ENCODE assay signal across 11 cellular contexts in the genomic region with DNA sequence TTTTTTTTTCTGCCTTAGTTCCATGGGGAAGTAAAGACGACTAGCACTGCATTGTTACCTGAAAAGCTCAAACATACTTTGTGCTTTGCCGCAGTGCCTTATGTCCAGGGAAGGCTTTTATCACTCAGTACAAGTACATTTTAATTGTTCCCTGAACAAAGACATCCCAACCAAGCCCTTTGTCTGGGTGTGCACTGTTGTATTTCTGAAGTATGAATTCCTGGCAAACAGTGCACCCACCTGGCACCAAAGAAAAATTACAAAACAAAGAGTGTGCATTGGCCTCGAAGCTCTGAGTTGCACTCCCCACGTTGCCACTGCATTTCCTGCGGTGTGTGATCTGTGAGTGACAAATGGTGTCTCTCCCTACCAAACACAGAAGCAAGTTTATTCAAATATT.
DNase-seq lines count a peak whose midpoint lies in the region; ATAC-seq, FAIRE-seq and TF ChIP-seq lines count a peak whose summit lies in the region.
"Had no signal": no experiment of that assay in that cellular context is flagged by ENCODE, and none has a peak within 500 bp of the region (broad histone marks: within the 10 kb centered on the region; RNA-seq: fewer than 3 reads in every experiment).

No MANE protein-coding gene starts in this region.

- H3K79me2 ChIP-seq in keratinocyte (ENCODE audit: control insufficient read depth, insufficient read depth, low read length) = no peaks in the 10 kb centered on the region

- H3K4me1 Mint-ChIP-seq in activated CD4-positive, alpha-beta T cell treated with anti-CD3 and anti-CD28 coated beads, Interleukin-2, amount 10 ng/mL, durations not matched to agents 24 days and 14 days = no peaks in the 10 kb centered on the region

- no peak for ATAC-seq in HG03175 (IDR thresholded peaks at IDR 0.05; ENCODE audit: unreplicated experiment)

- H3K27me3 ChIP-seq in SJCRH30 = no peaks in the 10 kb centered on the region
- H3K27me3 ChIP-seq in keratinocyte (ENCODE audit: control insufficient read depth, extremely low read depth, insufficient read depth, low read length) = no peaks in the 10 kb centered on the region

- H3K4me1 ChIP-seq in SJCRH30 (no peaks in the 10 kb centered on the region), keratinocyte (ENCODE audit: control insufficient read depth, extremely low read depth, insufficient read depth, low read length) (no peaks in the 10 kb centered on the region)

- H3K4me3 ChIP-seq in SJCRH30 (no peak overlapping the region), keratinocyte (ENCODE audit: control insufficient read depth in 2 of 3, extremely low read depth in 1 of 3, insufficient read depth in 2 of 3, low read depth in 1 of 3, low read length in 3 of 3) (no peak overlapping the region)
- H3K4me3 ChIP-seq: lung had no signal

- H3K9me1 ChIP-seq in keratinocyte (ENCODE audit: control insufficient read depth, extremely low read depth, insufficient read depth, low read length) = no peaks in the 10 kb centered on the region

- dilution Hi-C loops in keratinocyte (cut with MboI; ENCODE audit: extremely low pct_ligation_motif_present, low sequenced_read_pairs) = no loop called here

- TF ChIP-seq CTCF in keratinocyte (optimal IDR thresholded peaks at IDR 0.05 in 1 of 3, IDR thresholded peaks at IDR 0.05 in 1 of 3, conservative IDR thresholded peaks at IDR 0.05 in 1 of 3; ENCODE audit: extremely low read depth in 1 of 3, insufficient read depth in 2 of 3, low read length in 3 of 3) (peak; percentile 26 to 70 (median 46)), GM20000 (IDR thresholded peaks at IDR 0.05; ENCODE audit: extremely low read depth, missing control alignments) (no peak)

- no peak overlapping the region for H3K9ac ChIP-seq in keratinocyte (ENCODE audit: control insufficient read depth, extremely low read depth, insufficient read depth, low read length)

- no peaks in the 10 kb centered on the region for H3K9me3 ChIP-seq in SJCRH30 (replicated peaks)
- H3K9me3 ChIP-seq in keratinocyte (ENCODE audit: control insufficient read depth, low read depth, low read length) = no peaks in the 10 kb centered on the region

- intact Hi-C loops in activated CD4-positive, alpha-beta T cell treated with anti-CD3 and anti-CD28 coated beads, Interleukin-2, amount 10 ng/mL, durations not matched to agents 24 days and 14 days (cut with micrococcal nuclease) = no loop called here

- DNase-seq in D341Med (ENCODE audit: low spot score) (peak; percentile 76), NCI-H1436 treated with DMSO at 0.1 percent for 48 hours (lab: John Stamatoyannopoulos, UW) (peak; percentile 84), SJCRH30 (peak; percentile 12 to 46), keratinocyte (ENCODE audit: low read depth, low spot score) (no peak), GM20000 (ENCODE audit: low spot score) (no peak)
- no peak for DNase-seq in activated CD4-positive, alpha-beta T cell treated with anti-CD3 and anti-CD28 coated beads, Interleukin-2, amount 10 ng/mL, durations not matched to agents 24 days and 14 days
- DNase-seq in activated CD4-positive, CD25-positive, alpha-beta regulatory T cell treated with anti-CD3 and anti-CD28 coated beads, Interleukin-2, amount 50 U/mL, for 72 hours = no peak
- DNase-seq: stimulated activated CD4-positive, alpha-beta T cell treated with anti-CD3 and anti-CD28 coated beads, Interleukin-1b, Interleukin-23, amount 100 ng/mL, for 48 hours had no signal

- H3K9me3 Mint-ChIP-seq in activated CD4-positive, alpha-beta T cell treated with anti-CD3 and anti-CD28 coated beads, Interleukin-2, amount 10 ng/mL, durations not matched to agents 24 days and 14 days = peaks cover 4% of the 10 kb centered on the region

- H3K36me3 ChIP-seq in SJCRH30 = no peaks in the 10 kb centered on the region
- H3K36me3 ChIP-seq in keratinocyte (ENCODE audit: control insufficient read depth in 2 of 2, extremely low read depth in 1 of 2, insufficient read depth in 2 of 2, low read length in 2 of 2) = no peaks in the 10 kb centered on the region

- H3K36me3 Mint-ChIP-seq in activated CD4-positive, alpha-beta T cell treated with anti-CD3 and anti-CD28 coated beads, Interleukin-2, amount 10 ng/mL, durations not matched to agents 24 days and 14 days (ENCODE audit: low read depth) = no peaks in the 10 kb centered on the region

- H3K27me3 Mint-ChIP-seq in activated CD4-positive, alpha-beta T cell treated with anti-CD3 and anti-CD28 coated beads, Interleukin-2, amount 10 ng/mL, durations not matched to agents 24 days and 14 days = no peaks in the 10 kb centered on the region

- no peak overlapping the region for H2AFZ ChIP-seq in keratinocyte (ENCODE audit: control insufficient read depth, low read length)

- H3K27ac ChIP-seq in SJCRH30 (no peak overlapping the region), keratinocyte (ENCODE audit: control insufficient read depth, insufficient read depth, low read length) (no peak overlapping the region)

- no peaks in the 10 kb centered on the region for H4K20me1 ChIP-seq in keratinocyte (ENCODE audit: control insufficient read depth, extremely low read depth, insufficient read depth, low read length)

- H3K27ac Mint-ChIP-seq in activated CD4-positive, alpha-beta T cell treated with anti-CD3 and anti-CD28 coated beads, Interleukin-2, amount 10 ng/mL, durations not matched to agents 24 days and 14 days = no peak overlapping the region

- no peak overlapping the region for H3K4me2 ChIP-seq in keratinocyte (ENCODE audit: control insufficient read depth, extremely low read depth, insufficient read depth, low read depth, low read length)

- no peak overlapping the region for H3K4me3 Mint-ChIP-seq in activated CD4-positive, alpha-beta T cell treated with anti-CD3 and anti-CD28 coated beads, Interleukin-2, amount 10 ng/mL, durations not matched to agents 24 days and 14 days

- peak; percentile 89 for FAIRE-seq in keratinocyte (lab: Jason Lieb, UNC)
- FAIRE-seq: RCC 7860 had no signal

Comparison
In these comparisons a context has a peak if more than half of its experiments do, and no peak if none do; other contexts are left out.
1. DNase-seq: peak in D341Med (single experiment), NCI-H1436 treated with DMSO at 0.1 percent for 48 hours (single experiment) and SJCRH30 (2 of 2); none in keratinocyte (single experiment), activated CD4-positive, alpha-beta T cell treated with anti-CD3 and anti-CD28 coated beads, Interleukin-2, amount 10 ng/mL, durations not matched to agents 24 days and 14 days (single experiment), activated CD4-positive, CD25-positive, alpha-beta regulatory T cell treated with anti-CD3 and anti-CD28 coated beads, Interleukin-2, amount 50 U/mL, for 72 hours (single experiment) and GM20000 (single experiment).